ENCODE assay signal across 14 cellular contexts in the genomic region with DNA sequence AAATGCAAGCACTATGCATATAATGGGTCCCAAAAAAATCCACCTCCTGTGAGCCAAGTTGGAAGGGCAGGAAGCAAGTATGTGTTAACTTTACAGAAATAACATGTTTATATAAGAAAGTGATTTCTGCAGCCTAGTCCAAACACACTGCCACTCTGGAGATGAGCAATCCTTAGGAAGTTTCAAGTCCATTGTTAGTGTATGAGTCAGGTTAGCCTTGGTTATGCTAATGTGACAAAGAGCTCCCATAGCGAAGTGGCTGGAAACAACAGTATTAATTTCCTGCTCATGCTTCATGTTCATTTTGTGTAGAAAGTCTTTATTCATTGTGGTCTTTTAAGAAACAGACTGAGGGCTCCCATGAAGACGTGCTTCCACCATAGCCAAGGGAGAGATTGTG.
DNase-seq lines count a peak whose midpoint lies in the region; ATAC-seq and TF ChIP-seq lines count a peak whose summit lies in the region.
"Had no signal": no experiment of that assay in that cellular context is flagged by ENCODE, and none has a peak within 500 bp of the region (broad histone marks: within the 10 kb centered on the region; RNA-seq: fewer than 3 reads in every experiment).

No MANE protein-coding gene starts in this region.

- no peak overlapping the region for H3K4me3 ChIP-seq in heart left ventricle

- H3K4me1 ChIP-seq in heart left ventricle, result no peaks in the 10 kb centered on the region

- ATAC-seq in HG02884 (IDR thresholded peaks at IDR 0.05; ENCODE audit: unreplicated experiment), result no peak
- ATAC-seq in heart left ventricle, result no peak

- H3K9me3 ChIP-seq in heart left ventricle, result peaks cover 0 to 4% (median 0%) of the 10 kb centered on the region in 12 donors

- 74 to 85% (median 76%) methylated on average over 2 of the region's 2 CpGs for WGBS in heart left ventricle, 4 donors

- peaks cover 0 to 9% (median 0%) of the 10 kb centered on the region in 9 donors for H3K27me3 ChIP-seq in heart left ventricle

- no peaks in the 10 kb centered on the region for H3K36me3 ChIP-seq in heart left ventricle

- no peak for TF ChIP-seq POLR2A in heart left ventricle (IDR thresholded peaks at IDR 0.05)

- intact Hi-C loops in heart left ventricle (cut with DNase I), result no loop called here

- TF ChIP-seq CTCF in heart left ventricle (IDR thresholded peaks at IDR 0.05), result no peak

- no peak overlapping the region for H3K27ac ChIP-seq in heart left ventricle

- DNase-seq in EH (ENCODE audit: low read depth), result peak; percentile 87
- peak; percentile 90 for DNase-seq in RPMI7951 (ENCODE audit: low read depth)
- peak; percentile 30 for DNase-seq in fibroblast of peridontal ligament (ENCODE audit: extremely low read depth)
- peak; percentile 22 for DNase-seq in pulmonary artery endothelial cell (ENCODE audit: low read depth, low spot score)
- DNase-seq in T-helper 2 cell, result no peak
- DNase-seq in NCI-H1048 (lab: John Stamatoyannopoulos, UW), result no peak
- no peak for DNase-seq in heart left ventricle
- DNase-seq: activated CD4-positive, CD25-positive, alpha-beta regulatory T cell; foreskin melanocyte; NCI-H526; nucleus accumbens; stimulated activated CD4-positive, alpha-beta T cell treated with anti-CD3 and anti-CD28 coated beads, Interleukin-2, amount 100 ng/mL, for 24 hours; stimulated activated naive CD4-positive, alpha-beta T cell had no signal

Comparison
In these comparisons a context has a peak if more than half of its experiments do, and no peak if none do; other contexts are left out.
1. DNase-seq: peak in EH (single experiment), RPMI7951 (single experiment), fibroblast of peridontal ligament (single experiment) and pulmonary artery endothelial cell (single experiment); none in T-helper 2 cell (0 of 5), NCI-H1048 (single experiment) and heart left ventricle (0 of 5).